In the genomic region with DNA sequence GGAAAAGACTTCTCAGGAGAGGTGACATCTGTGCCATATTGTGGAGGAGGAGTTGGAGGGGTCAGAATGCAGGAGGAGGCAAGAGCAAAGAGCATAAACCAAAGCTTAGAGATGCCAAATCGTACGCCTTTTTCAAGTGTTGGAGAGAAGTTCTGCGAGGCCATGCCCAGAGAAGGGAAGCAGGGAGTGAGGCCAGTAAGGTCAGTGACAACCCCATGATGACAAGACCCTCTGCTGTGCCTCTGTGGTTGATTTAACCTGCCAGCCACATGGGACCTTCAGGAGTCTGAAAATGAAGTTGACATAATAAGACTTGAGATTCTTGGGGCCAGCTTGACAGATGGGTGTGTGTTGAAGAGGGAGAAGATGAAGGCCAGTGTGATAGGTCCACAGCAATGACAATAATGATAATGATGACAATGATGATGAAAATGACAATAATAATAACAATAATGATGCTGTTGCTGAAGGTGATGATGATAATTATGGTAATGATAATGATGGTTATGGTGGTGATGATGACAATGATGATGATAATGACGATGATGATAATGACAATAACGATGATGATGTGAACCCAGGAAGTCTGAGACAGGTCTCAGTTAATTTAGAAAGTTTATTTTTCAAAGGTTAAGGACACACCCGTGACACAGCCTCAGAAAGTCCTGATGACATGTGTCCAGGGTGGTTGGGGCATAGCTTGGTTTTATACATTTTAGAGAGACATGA, we compare ENCODE assay signal across 17 cellular contexts.
DNase-seq lines count a peak whose midpoint lies in the region; ATAC-seq, FAIRE-seq and TF ChIP-seq lines count a peak whose summit lies in the region.
"Had no signal": no experiment of that assay in that cellular context is flagged by ENCODE, and none has a peak within 500 bp of the region (broad histone marks: within the 10 kb centered on the region; RNA-seq: fewer than 3 reads in every experiment).

No MANE protein-coding gene starts in this region.

- 90% methylated on average over 6 of the region's 6 CpGs for WGBS in esophagus muscularis mucosa

- H3K9me3 Mint-ChIP-seq in activated CD8-positive, alpha-beta memory T cell treated with anti-CD3 and anti-CD28 coated beads, Interleukin-2, amount 10 ng/mL, durations not matched to agents 7 days and 5 days (ENCODE audit: low read depth), result no peaks in the 10 kb centered on the region
- H3K9me3 Mint-ChIP-seq: CD8-positive, alpha-beta T cell had no signal

- H3K4me3 Mint-ChIP-seq in activated CD8-positive, alpha-beta memory T cell treated with anti-CD3 and anti-CD28 coated beads, Interleukin-2, amount 10 ng/mL, durations not matched to agents 7 days and 5 days, result no peak overlapping the region
- H3K4me3 Mint-ChIP-seq: CD8-positive, alpha-beta T cell; HFFc6 had no signal

- no peak for TF ChIP-seq EP300 in esophagus muscularis mucosa (IDR thresholded peaks at IDR 0.05)

- no peaks in the 10 kb centered on the region for H3K9me3 ChIP-seq in esophagus muscularis mucosa
- H3K9me3 ChIP-seq: A549, BE2C had no signal

- no peaks in the 10 kb centered on the region for H3K4me1 ChIP-seq in esophagus muscularis mucosa
- H3K4me1 ChIP-seq: A549, BE2C had no signal

- H3K27me3 Mint-ChIP-seq in activated CD8-positive, alpha-beta memory T cell treated with anti-CD3 and anti-CD28 coated beads, Interleukin-2, amount 10 ng/mL, durations not matched to agents 7 days and 5 days, result peaks cover 7% of the 10 kb centered on the region

- H3K36me3 Mint-ChIP-seq in activated CD8-positive, alpha-beta memory T cell treated with anti-CD3 and anti-CD28 coated beads, Interleukin-2, amount 10 ng/mL, durations not matched to agents 7 days and 5 days, result no peaks in the 10 kb centered on the region
- H3K36me3 Mint-ChIP-seq: CD8-positive, alpha-beta T cell had no signal

- peak; percentile 6 for FAIRE-seq in D721Med (lab: Jason Lieb, UNC)
- FAIRE-seq: A549, GM19239 had no signal

- no peak overlapping the region for H3K27ac ChIP-seq in esophagus muscularis mucosa (replicated peaks in 1 of 4)
- H3K27ac ChIP-seq: A549, C4-2B had no signal

- no peaks in the 10 kb centered on the region for H3K4me1 Mint-ChIP-seq in activated CD8-positive, alpha-beta memory T cell treated with anti-CD3 and anti-CD28 coated beads, Interleukin-2, amount 10 ng/mL, durations not matched to agents 7 days and 5 days

- DNase-seq in D721Med (ENCODE audit: insufficient read length, low spot score) (no peak), esophagus muscularis mucosa (ENCODE audit: extremely low spot score) (peak; percentile 53), mucosa of gallbladder (ENCODE audit: low spot score) (peak; percentile 2), HuH-7 (ENCODE audit: low spot score) (no peak)
- DNase-seq in activated CD8-positive, alpha-beta memory T cell treated with anti-CD3 and anti-CD28 coated beads, Interleukin-2, amount 10 ng/mL, durations not matched to agents 7 days and 5 days, result peak; percentile 21
- DNase-seq: BE2C, COR-L47, DND-41, GDM1, HCEC 1CT, HFFc6 had no signal

- H3K36me3 ChIP-seq in esophagus muscularis mucosa, result no peaks in the 10 kb centered on the region
- H3K36me3 ChIP-seq: BE2C had no signal

- TF ChIP-seq POLR2A in esophagus muscularis mucosa (IDR thresholded peaks at IDR 0.05; ENCODE audit: low read depth), result no peak

- TF ChIP-seq CTCF in D721Med (IDR thresholded peaks at IDR 0.05; ENCODE audit: insufficient read depth, missing control alignments) (no peak), esophagus muscularis mucosa (IDR thresholded peaks at IDR 0.05) (no peak)

- H3K27ac Mint-ChIP-seq in activated CD8-positive, alpha-beta memory T cell treated with anti-CD3 and anti-CD28 coated beads, Interleukin-2, amount 10 ng/mL, durations not matched to agents 7 days and 5 days, result no peak overlapping the region
- H3K27ac Mint-ChIP-seq: CD8-positive, alpha-beta T cell; HFFc6 had no signal

- intact Hi-C loops in esophagus muscularis mucosa (cut with DNase I), result no loop called here

- peaks cover 0 to 13% (median 0%) of the 10 kb centered on the region in 4 donors for H3K27me3 ChIP-seq in esophagus muscularis mucosa

- CTCF ChIA-PET in activated CD8-positive, alpha-beta memory T cell treated with anti-CD3 and anti-CD28 coated beads, Interleukin-2, amount 10 ng/mL, durations not matched to agents 7 days and 5 days (lab: Charles Lee), result interaction anchor here (0.7 kb wide), 1 partner anchor 13 kb away, joined by 3 read pairs; no protein-coding TSS in a partner anchor

- ATAC-seq in activated CD8-positive, alpha-beta memory T cell treated with anti-CD3 and anti-CD28 coated beads, Interleukin-2, amount 10 ng/mL, durations not matched to agents 7 days and 5 days, result no peak
- ATAC-seq in GM19328 (IDR thresholded peaks at IDR 0.05; ENCODE audit: unreplicated experiment), result no peak
- no peak for ATAC-seq in GM18909 (IDR thresholded peaks at IDR 0.05; ENCODE audit: poor library complexity, unreplicated experiment)
- ATAC-seq: A549; CD8-positive, alpha-beta T cell had no signal

- no peak overlapping the region for H3K4me3 ChIP-seq in esophagus muscularis mucosa
- H3K4me3 ChIP-seq: A549 had no signal

Comparison
In these comparisons a context has a peak if more than half of its experiments do, and no peak if none do; other contexts are left out.
1. DNase-seq: peak in activated CD8-positive, alpha-beta memory T cell treated with anti-CD3 and anti-CD28 coated beads, Interleukin-2, amount 10 ng/mL, durations not matched to agents 7 days and 5 days (single experiment), esophagus muscularis mucosa (single experiment) and mucosa of gallbladder (single experiment); none in D721Med (single experiment) and HuH-7 (single experiment).